In genomic region chr1:29876441-29876840, GRCh38 we compare ENCODE assay signal across 1 cellular context.
TF ChIP-seq lines count a peak whose summit lies in the region.

No MANE protein-coding gene starts in this region.

TF ChIP-seq in GM23338, 12 proteins besides CTCF, POLR2A, EP300 and RAD21 (continued from another document):
- TF ChIP-seq ZNF462 (CRISPR knock-in tag; IDR thresholded peaks at IDR 0.05), result no peak
- no peak for TF ChIP-seq STAT1 (IDR thresholded peaks at IDR 0.05; ENCODE audit: unreplicated experiment)
- TF ChIP-seq ZNF114 (CRISPR knock-in tag; IDR thresholded peaks at IDR 0.05), result no peak
- no peak for TF ChIP-seq ETS1 (IDR thresholded peaks at IDR 0.05)
- no peak for TF ChIP-seq POLR2AphosphoS5 (IDR thresholded peaks at IDR 0.05; ENCODE audit: low read depth)
TF ChIP-seq in GM23338: peak in this region for 0.
